10 cellular contexts compared by ENCODE assay signal in the genomic region with DNA sequence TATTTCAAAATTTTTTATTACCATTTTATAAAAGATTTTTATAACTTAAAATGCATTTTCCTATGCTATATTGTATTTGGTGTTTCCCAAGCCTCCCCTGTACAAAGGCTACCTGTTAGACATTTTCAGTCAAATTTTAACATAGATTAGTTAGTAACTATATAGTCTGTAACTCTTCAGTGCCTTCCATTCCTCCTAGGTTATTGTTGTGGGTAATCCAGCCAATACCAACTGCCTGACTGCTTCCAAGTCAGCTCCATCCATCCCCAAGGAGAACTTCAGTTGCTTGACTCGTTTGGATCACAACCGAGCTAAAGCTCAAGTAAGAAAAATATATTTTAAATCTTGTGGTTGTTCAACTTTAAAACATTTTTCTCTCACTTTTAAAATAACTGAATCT.
"Had no signal": no experiment of that assay in that cellular context is flagged by ENCODE, and none has a peak within 500 bp of the region (broad histone marks: within the 10 kb centered on the region; RNA-seq: fewer than 3 reads in every experiment).

No MANE protein-coding gene starts in this region.

- H3K9me3 ChIP-seq: HAP-1 had no signal

- ATAC-seq: HCT116, HepG2 had no signal

- H3K27me3 Mint-ChIP-seq: IgD-negative memory B cell had no signal

- H3K27ac ChIP-seq: GM23248, HL-60 had no signal

- DNase-seq: GM23248, GOT3, H7, HFFc6, KBM-7 had no signal

- H3K27ac Mint-ChIP-seq: HFFc6, IgD-negative memory B cell had no signal

- H3K4me3 Mint-ChIP-seq: HFFc6, IgD-negative memory B cell had no signal

- H3K9me3 Mint-ChIP-seq: HFFc6, IgD-negative memory B cell had no signal

- H3K4me3 ChIP-seq: GM23248, HAP-1 had no signal
